Comparison of ENCODE assay signal across 8 cellular contexts in genomic region chr4:105707783-105708182, GRCh38. TPM values are rescaled to one million over a fixed set of nuclear protein-coding genes. Genes with fewer than 3 reads are reported as not detected.
DNase-seq lines count a peak whose midpoint lies in the region; ATAC-seq and TF ChIP-seq lines count a peak whose summit lies in the region.

No MANE protein-coding gene starts in this region.

- peak overlapping the region; percentile 96 for H3K27ac Mint-ChIP-seq in endodermal cell

- no peaks in the 10 kb centered on the region for H3K9me3 ChIP-seq in BLaER1 treated with 17β-estradiol and CSF1 and Interleukin-3, amounts not matched to agents 10 nM and 100 nM (replicated peaks in 1 of 11)
- H3K9me3 ChIP-seq in NT2/D1 (ENCODE audit: insufficient read depth, low read length), result no peaks in the 10 kb centered on the region
- peaks cover 10% of the 10 kb centered on the region for H3K9me3 ChIP-seq in endodermal cell (ENCODE audit: control insufficient read depth, low read length)
- no peaks in the 10 kb centered on the region for H3K9me3 ChIP-seq in neural cell (ENCODE audit: low read length)

- no peaks in the 10 kb centered on the region for H3K9me2 ChIP-seq in neural cell (ENCODE audit: insufficient read depth, low read length)

- no peak for TF ChIP-seq EP300 in neural cell (conservative IDR thresholded peaks at IDR 0.05; ENCODE audit: poor library complexity, severe bottlenecking)

- no peak for ATAC-seq in GM19023 (IDR thresholded peaks at IDR 0.05; ENCODE audit: unreplicated experiment)

- H4K20me1 ChIP-seq in BLaER1 treated with 17β-estradiol and CSF1 and Interleukin-3, amounts not matched to agents 10 nM and 100 nM, result peaks cover 0 to 23% (median 0%) of the 10 kb centered on the region in 11 experiments; a peak in 6 of 22 replicates
- H4K20me1 ChIP-seq in neural cell (ENCODE audit: insufficient read depth), result no peaks in the 10 kb centered on the region

- H3K4me1 ChIP-seq in BLaER1 treated with 17β-estradiol and CSF1 and Interleukin-3, amounts not matched to agents 10 nM and 100 nM, result peaks cover 13 to 31% (median 27%) of the 10 kb centered on the region in 10 experiments
- no peaks in the 10 kb centered on the region for H3K4me1 ChIP-seq in NT2/D1 (ENCODE audit: insufficient read depth, insufficient read length)
- no peaks in the 10 kb centered on the region for H3K4me1 ChIP-seq in endodermal cell (ENCODE audit: control insufficient read depth, insufficient read depth, low read length)

- H3K79me2 ChIP-seq in neural cell (replicated peaks; ENCODE audit: insufficient read depth, low read length), result peaks cover 57% of the 10 kb centered on the region

- no peaks in the 10 kb centered on the region for H3K27me3 Mint-ChIP-seq in endodermal cell (ENCODE audit: insufficient read depth)

- peaks cover 0 to 35% (median 18%) of the 10 kb centered on the region in 11 experiments; a peak in 17 of 22 replicates for H3K36me3 ChIP-seq in BLaER1 treated with 17β-estradiol and CSF1 and Interleukin-3, amounts not matched to agents 10 nM and 100 nM
- peaks cover 8% of the 10 kb centered on the region for H3K36me3 ChIP-seq in NT2/D1 (ENCODE audit: insufficient read depth, insufficient read length, low read length)
- H3K36me3 ChIP-seq in endodermal cell (ENCODE audit: control insufficient read depth, insufficient read depth, low read length), result peaks cover 2% of the 10 kb centered on the region
- no peaks in the 10 kb centered on the region for H3K36me3 ChIP-seq in neural cell (ENCODE audit: insufficient read depth, low read length)

- TF ChIP-seq CTCF in endodermal cell (conservative IDR thresholded peaks at IDR 0.05) (no peak), neural cell (IDR thresholded peaks at IDR 0.05; ENCODE audit: poor library complexity, severe bottlenecking) (no peak)

- H3K27ac ChIP-seq in BLaER1 treated with 17β-estradiol and CSF1 and Interleukin-3, amounts not matched to agents 10 nM and 100 nM, result peak overlapping the region; percentile 78 to 90 (median 87)
- H3K27ac ChIP-seq in endodermal cell (ENCODE audit: low read depth, low read length) (peak overlapping the region; percentile 75), neural cell (ENCODE audit: low read length) (peak overlapping the region; percentile 89)

- peak overlapping the region; percentile 74 to 92 (median 86) for H3K4me2 ChIP-seq in BLaER1 treated with 17β-estradiol and CSF1 and Interleukin-3, amounts not matched to agents 10 nM and 100 nM
- H3K4me2 ChIP-seq in neural cell (ENCODE audit: low read length), result peak overlapping the region; percentile 78

- peak overlapping the region; percentile 90 for H3K4me3 Mint-ChIP-seq in endodermal cell

- H3K4me3 ChIP-seq in BLaER1 treated with 17β-estradiol and CSF1 and Interleukin-3, amounts not matched to agents 10 nM and 100 nM, result peak overlapping the region; percentile 90 to 99 (median 96)
- H3K4me3 ChIP-seq in NT2/D1 (ENCODE audit: insufficient read length, low read depth) (peak overlapping the region; percentile 80), endodermal cell (ENCODE audit: low read length) (peak overlapping the region; percentile 94), neural cell (ENCODE audit: low read length) (peak overlapping the region; percentile 88)

- no peak for TF ChIP-seq RAD21 in neural cell (conservative IDR thresholded peaks at IDR 0.05)

- H3K9me3 Mint-ChIP-seq in endodermal cell, result no peaks in the 10 kb centered on the region

- no peaks in the 10 kb centered on the region for H3K27me3 ChIP-seq in BLaER1 treated with 17β-estradiol and CSF1 and Interleukin-3, amounts not matched to agents 10 nM and 100 nM
- no peaks in the 10 kb centered on the region for H3K27me3 ChIP-seq in NT2/D1 (ENCODE audit: insufficient read depth, insufficient read length)
- H3K27me3 ChIP-seq in endodermal cell (ENCODE audit: control insufficient read depth, insufficient read depth, low read length, poor library complexity, severe bottlenecking), result no peaks in the 10 kb centered on the region
- H3K27me3 ChIP-seq in neural cell (ENCODE audit: insufficient read depth, low read depth, low read length), result no peaks in the 10 kb centered on the region

- peak overlapping the region; percentile 79 for H2AFZ ChIP-seq in neural cell (ENCODE audit: low read depth, low read length)

- peaks cover 14% of the 10 kb centered on the region for H3K4me1 Mint-ChIP-seq in endodermal cell

- 10 to 40% methylated on average over 4 to 7 of the region's 7 CpGs for WGBS in endodermal cell (ENCODE audit: insufficient coverage in 1 of 2, insufficient read length in 1 of 2), 2 experiments

- H3K36me3 Mint-ChIP-seq in endodermal cell (ENCODE audit: low read depth), result peaks cover 5% of the 10 kb centered on the region

- H3K9ac ChIP-seq in BLaER1 treated with 17β-estradiol and CSF1 and Interleukin-3, amounts not matched to agents 10 nM and 100 nM, result peak overlapping the region; percentile 90 to 93 (median 92)
- H3K9ac ChIP-seq in NT2/D1 (ENCODE audit: insufficient read length, low read depth) (peak overlapping the region; percentile 91), endodermal cell (ENCODE audit: extremely low read depth, low read length, poor library complexity, severe bottlenecking) (peak overlapping the region; percentile 79), neural cell (ENCODE audit: low read length) (peak overlapping the region; percentile 88)

- DNase-seq in NT2/D1 (ENCODE audit: low read depth, low spot score) (no peak), endodermal cell (no peak), NCI-H1092 treated with DMSO at 0.1 percent for 48 hours (lab: John Stamatoyannopoulos, UW) (no peak), NCI-H748 (lab: John Stamatoyannopoulos, UW; ENCODE audit: unreplicated experiment) (no peak), occipital lobe (lab: John Stamatoyannopoulos, UW) (no peak)

- H3F3A ChIP-seq in neural cell (ENCODE audit: insufficient read depth, low read length, poor library complexity, severe bottlenecking), result peaks cover 8% of the 10 kb centered on the region

TF ChIP-seq in neural cell, 6 proteins besides CTCF, POLR2A, EP300 and RAD21:
- TF ChIP-seq EZH2 (IDR thresholded peaks at IDR 0.05; ENCODE audit: borderline replicate concordance, insufficient read depth, low read length, poor library complexity, severe bottlenecking), result no peak
- no peak for TF ChIP-seq SMC3 (conservative IDR thresholded peaks at IDR 0.05; ENCODE audit: poor library complexity)
- no peak for TF ChIP-seq REST (IDR thresholded peaks at IDR 0.05; ENCODE audit: borderline replicate concordance)
- TF ChIP-seq MXI1 (conservative IDR thresholded peaks at IDR 0.05; ENCODE audit: poor library complexity, severe bottlenecking), result no peak
- no peak for TF ChIP-seq POLR2AphosphoS5 (IDR thresholded peaks at IDR 0.05)
- no peak for TF ChIP-seq TAF1 (IDR thresholded peaks at IDR 0.05; ENCODE audit: low read depth)
TF ChIP-seq in neural cell: peak in this region for 0.

RNA-seq across cellular contexts. Expression of gene INTS12, which starts 0.7 kb away (rescaled TPM):
- total RNA-seq in endodermal cell (10 to 100 TPM; 13.5 to 15.7 TPM), occipital lobe (26.5 TPM)
- polyA plus RNA-seq in endodermal cell (2013, experiment 1 of 2), result 28.1 TPM
- polyA plus RNA-seq in endodermal cell (2013, experiment 2 of 2), result 23.9 TPM
- polyA plus RNA-seq in neural cell, result 24.2 and 24.4 TPM in 2 replicates
- 32.6 and 39.6 TPM in 2 replicates for polyA minus RNA-seq in neural cell

RNA-seq across cellular contexts. Expression of gene GSTCD, which starts 0.8 kb away (rescaled TPM):
- 10 to 100 TPM; 24.7 to 30.6 TPM for total RNA-seq in endodermal cell
- polyA plus RNA-seq in endodermal cell (2013, experiment 1 of 2), result 24.0 TPM
- 25.8 TPM for polyA plus RNA-seq in endodermal cell (2013, experiment 2 of 2)
- polyA plus RNA-seq in neural cell, result 15.1 and 15.7 TPM in 2 replicates
- 42.6 and 46.2 TPM in 2 replicates for polyA minus RNA-seq in neural cell
- total RNA-seq in occipital lobe, result 29.5 TPM
